In the genomic region with DNA sequence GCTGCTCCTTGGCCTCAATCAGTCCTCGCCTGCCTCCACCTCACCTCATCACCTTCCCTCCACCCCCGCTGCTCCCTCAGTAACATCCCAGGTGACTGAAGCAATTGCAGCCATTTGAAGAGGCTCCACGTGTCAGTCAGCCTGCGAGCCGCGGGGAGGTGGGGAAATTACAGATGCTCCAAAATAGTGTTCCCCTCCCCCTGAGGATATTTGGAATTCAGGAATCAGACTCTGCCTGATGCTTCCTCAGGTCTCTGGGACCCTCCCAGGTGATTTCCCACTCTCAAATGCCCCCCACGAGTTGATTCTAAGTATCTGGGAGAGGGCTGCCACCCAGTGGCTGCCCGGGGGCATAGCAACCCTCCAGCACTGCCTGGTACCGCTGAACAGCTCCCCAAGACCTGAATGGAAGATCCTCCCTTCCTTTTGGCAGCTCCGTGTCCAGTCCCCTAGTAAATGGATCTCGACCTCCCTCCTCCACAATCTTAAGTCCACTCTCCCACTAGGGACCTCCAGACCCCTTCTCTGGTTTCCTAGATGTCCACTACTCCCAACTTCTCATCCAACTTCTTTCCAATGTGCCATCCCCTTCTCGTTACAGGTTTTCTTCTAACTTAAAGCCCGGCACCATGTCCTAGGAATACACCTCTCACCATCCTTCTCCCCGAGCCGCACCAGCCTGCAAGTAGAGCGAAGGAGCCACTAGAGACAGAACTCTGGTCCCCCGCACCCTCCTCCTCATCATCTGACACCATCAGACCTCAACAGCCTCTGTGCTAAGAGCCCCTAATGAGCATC, we compare ENCODE assay signal across 8 cellular contexts. TPM values are rescaled to one million over a fixed set of nuclear protein-coding genes. Genes with fewer than 3 reads are reported as not detected.
DNase-seq lines count a peak whose midpoint lies in the region; ATAC-seq, FAIRE-seq and TF ChIP-seq lines count a peak whose summit lies in the region.

No MANE protein-coding gene starts in this region.

- TF ChIP-seq POLR2A in GM12878 (IDR thresholded peaks at IDR 0.05; ENCODE audit: low read depth, low read length): no peak

- 0 out of 2 replicates have a peak, but pooled peaks cover 4% of the 10 kb centered on the region for H3K4me1 ChIP-seq in GM12878 (ENCODE audit: control insufficient read depth, insufficient read depth, low read length)

- H3K27ac Mint-ChIP-seq in T-helper 1 cell treated with Interleukin-12 subunit alpha and Interleukin-12 subunit beta and Interleukin-4 antibody, amounts not matched to agents 30 μg/mL and 1 μg/mL, for 36 hours: peak overlapping the region; percentile 12

- RAD21 ChIA-PET in GM12878 (lab: Charles Lee; ENCODE audit: unreplicated experiment): interaction anchor here (0.7 to 4.1 kb wide), 7 partner anchors 9 to 123 kb away, joined by 3 to 31 read pairs (median 4); a partner anchor contains a TSS

- no peaks in the 10 kb centered on the region for H4K20me1 ChIP-seq in GM12878 (ENCODE audit: control insufficient read depth, insufficient read depth)

- no peaks in the 10 kb centered on the region for H3K9me3 ChIP-seq in GM12878 (replicated peaks; ENCODE audit: control insufficient read depth, insufficient read depth, low read length)

- H3K9me3 Mint-ChIP-seq in T-helper 1 cell treated with Interleukin-12 subunit alpha and Interleukin-12 subunit beta and Interleukin-4 antibody, amounts not matched to agents 30 μg/mL and 1 μg/mL, for 36 hours: no peaks in the 10 kb centered on the region

- TF ChIP-seq RAD21 in GM12878 (IDR thresholded peaks at IDR 0.05; ENCODE audit: insufficient read depth, low read depth, low read length): peak; percentile 79

- peak; percentile 3 for TF ChIP-seq CTCF in GM12801 (IDR thresholded peaks at IDR 0.05; ENCODE audit: extremely low read depth, insufficient read length)
- peak; percentile 96 for TF ChIP-seq CTCF in LNCAP (IDR thresholded peaks at IDR 0.05)
- peak; percentile 81 to 98 (median 96) for TF ChIP-seq CTCF in GM12878 (IDR thresholded peaks at IDR 0.05 in 2 of 3, conservative IDR thresholded peaks at IDR 0.05 in 1 of 3; ENCODE audit: control insufficient read depth in 2 of 3, extremely low read depth in 1 of 3, insufficient read depth in 1 of 3, low read depth in 3 of 3, low read length in 3 of 3)

- peaks cover 12 to 21% of the 10 kb centered on the region in 2 experiments; a peak in 3 of 4 replicates for H3K27me3 ChIP-seq in GM12878 (replicated peaks in 1 of 2; ENCODE audit: control insufficient read depth in 2 of 2, insufficient read depth in 2 of 2, low read length in 1 of 2)

- no peaks in the 10 kb centered on the region for H3K36me3 Mint-ChIP-seq in T-helper 1 cell treated with Interleukin-12 subunit alpha and Interleukin-12 subunit beta and Interleukin-4 antibody, amounts not matched to agents 30 μg/mL and 1 μg/mL, for 36 hours (ENCODE audit: low read depth)

- intact Hi-C loops in GM12878 (cut with micrococcal nuclease; ENCODE audit: unreplicated experiment): loop anchor here (1.0 to 10.0 kb wide), 3 partner anchors 17 to 191 kb away; no protein-coding TSS in a partner anchor

- H3K4me3 Mint-ChIP-seq in T-helper 1 cell treated with Interleukin-12 subunit alpha and Interleukin-12 subunit beta and Interleukin-4 antibody, amounts not matched to agents 30 μg/mL and 1 μg/mL, for 36 hours: peak overlapping the region; percentile 90

- H3K27ac ChIP-seq in GM12878 (ENCODE audit: control insufficient read depth, insufficient read depth): no peak overlapping the region

- ATAC-seq in GM12878 (peak; percentile 84), HG03571 (IDR thresholded peaks at IDR 0.05; ENCODE audit: unreplicated experiment) (no peak), GM18868 (IDR thresholded peaks at IDR 0.05; ENCODE audit: unreplicated experiment) (no peak)

- no peaks in the 10 kb centered on the region for H3K79me2 ChIP-seq in GM12878 (ENCODE audit: control insufficient read depth, insufficient read depth, low read length)

- no TSS peak for BruUV-seq in GM12878 (replicated peaks; lab: Mats Ljungman, UMichigan)

- under 1% methylated on average over 17 of the region's 17 CpGs for WGBS in GM12878 (ENCODE audit: insufficient coverage, insufficient replicate concordance, low lambda C conversion rate, missing lambda C conversion rate)

- peaks cover 30% of the 10 kb centered on the region for H3K4me1 Mint-ChIP-seq in T-helper 1 cell treated with Interleukin-12 subunit alpha and Interleukin-12 subunit beta and Interleukin-4 antibody, amounts not matched to agents 30 μg/mL and 1 μg/mL, for 36 hours (ENCODE audit: low read depth)

- POLR2A ChIA-PET in GM12878 (lab: Charles Lee): interaction anchor here (0.6 kb wide), 1 partner anchor 41 kb away, joined by 3 read pairs; no protein-coding TSS in a partner anchor

- peak overlapping the region; percentile 41 for H2AFZ ChIP-seq in GM12878 (ENCODE audit: control insufficient read depth, low read depth, low read length)

- DNase-seq in GM12878 (ENCODE audit: low read depth, low spot score): no peak
- DNase-seq in iPS-NIHi11 (ENCODE audit: low spot score): peak; percentile 79
- DNase-seq in stimulated activated CD4-positive, alpha-beta T cell treated with anti-CD3 and anti-CD28 coated beads, Interleukin-15, amount 100 ng/mL, for 1 hour (ENCODE audit: low read depth in 1 of 2, low spot score in 1 of 2): peak; percentile 36 to 51

- no peak overlapping the region for H3K4me3 ChIP-seq in GM12878

- CTCF ChIA-PET in GM12878 (lab: Yijun Ruan, JAX): interaction anchor here (0.6 to 5.0 kb wide), 27 partner anchors 8 to 436 kb away, joined by 3 to 73 read pairs (median 4); a partner anchor contains a TSS

- no peak for TF ChIP-seq EP300 in GM12878 (IDR thresholded peaks at IDR 0.05; ENCODE audit: borderline replicate concordance in 1 of 2, control insufficient read depth in 1 of 2, low read depth in 2 of 2, low read length in 2 of 2)

- SMC1A ChIA-PET in GM12878 (lab: Charles Lee; ENCODE audit: uncharacterized antibody, unreplicated experiment): interaction anchor here (0.9 to 3.3 kb wide), 9 partner anchors 9 to 233 kb away, joined by 3 to 25 read pairs (median 3); no protein-coding TSS in a partner anchor

- peak; percentile 18 for FAIRE-seq in GM12878 (lab: Jason Lieb, UNC)

- H3K36me3 ChIP-seq in GM12878 (ENCODE audit: control insufficient read depth in 2 of 2, insufficient read depth in 2 of 2, low read length in 1 of 2): no peaks in the 10 kb centered on the region

- in situ Hi-C loops in GM12878 (cut with MboI): no loop called here

- H3K4me2 ChIP-seq in GM12878 (ENCODE audit: control insufficient read depth, insufficient read depth): no peak overlapping the region

- no peak overlapping the region for H3K9ac ChIP-seq in GM12878 (ENCODE audit: control insufficient read depth, insufficient read depth, low read length)

- H3K27me3 Mint-ChIP-seq in T-helper 1 cell treated with Interleukin-12 subunit alpha and Interleukin-12 subunit beta and Interleukin-4 antibody, amounts not matched to agents 30 μg/mL and 1 μg/mL, for 36 hours (ENCODE audit: low read depth): peaks cover 65% of the 10 kb centered on the region

RNA-seq across cellular contexts. Expression of a gene that starts 1.4 kb away (rescaled TPM):
- 0.27 and 2.0 TPM in 2 replicates for total RNA-seq in GM12878 (2013; cell fraction: nucleolus; rRNA removed)
- total RNA-seq in GM12878 (2014; rRNA removed) (0.05 and 0.28 TPM in 2 replicates), GM12878 (2014; rRNA removed; fragmentation: Illumina TruSeq; extraction: Trizol) (not detected in 2 replicates), GM12878 (2021) (0.13 and 0.26 TPM in 2 replicates)
- 0.22 TPM for polyA plus RNA-seq in GM12878 (2011; ENCODE audit: low read depth)
- polyA plus RNA-seq in GM12878 (2011; rRNA removed) (0.14 and 0.27 TPM in 2 replicates), GM12878 (2014; fragmentation: Illumina TruSeq; extraction: Trizol) (0.08 and 0.09 TPM in 2 replicates), GM12878 (2014; fragmentation: Nextera tagmentation; extraction: Ambion mirVana) (under 1 TPM in 1 of 2 experiments, not detected in 1; 0.02 TPM), GM12878 (2014; rRNA removed) (0.01 and 0.15 TPM in 2 replicates), GM12878 (2016; fragmentation: Nextera tagmentation; extraction: Ambion mirVana) (not detected)
- 0.18 and 0.22 TPM in 2 replicates for polyA plus RNA-seq in GM12878 (2011; cell fraction: cytosol; rRNA removed)
- 0.50 and 1.1 TPM in 2 replicates for polyA plus RNA-seq in GM12878 (2011; cell fraction: nucleus; rRNA removed)
- polyA plus RNA-seq in GM12878 (2012): 0.42 and 0.83 TPM in 2 replicates
- polyA minus RNA-seq in GM12878 (2011; rRNA and poly(A)+ RNA removed): 0.05 and 0.22 TPM in 2 replicates
- polyA minus RNA-seq in GM12878 (2011; cell fraction: cytosol; rRNA and poly(A)+ RNA removed): 0.42 TPM in 1 of 2 replicates, not detected in the other
- polyA minus RNA-seq in GM12878 (2011; cell fraction: nucleus; rRNA and poly(A)+ RNA removed): 0.36 TPM in 1 of 2 replicates, not detected in the other

RNA-seq across cellular contexts. Expression of a gene that starts 29.1 kb away (rescaled TPM):
- 61.2 and 62.7 TPM in 2 replicates for total RNA-seq in GM12878 (2013; cell fraction: nucleolus; rRNA removed)
- total RNA-seq in GM12878 (2014; rRNA removed) (83.2 and 90.4 TPM in 2 replicates), GM12878 (2014; rRNA removed; fragmentation: Illumina TruSeq; extraction: Trizol) (46.6 and 51.7 TPM in 2 replicates), GM12878 (2021) (78.7 and 90.1 TPM in 2 replicates)
- 36.1 TPM for polyA plus RNA-seq in GM12878 (2011; ENCODE audit: low read depth)
- polyA plus RNA-seq in GM12878 (2011; rRNA removed) (38.7 and 67.2 TPM in 2 replicates), GM12878 (2014; fragmentation: Illumina TruSeq; extraction: Trizol) (92.4 and 96.2 TPM in 2 replicates), GM12878 (2014; fragmentation: Nextera tagmentation; extraction: Ambion mirVana) (1 to 10 TPM; 1.4 to 2.9 TPM), GM12878 (2014; rRNA removed) (66.1 and 97.4 TPM in 2 replicates), GM12878 (2016; fragmentation: Nextera tagmentation; extraction: Ambion mirVana) (10 to 100 TPM; 12.6 to 13.4 TPM)
- 62.2 and 64.3 TPM in 2 replicates for polyA plus RNA-seq in GM12878 (2011; cell fraction: cytosol; rRNA removed)
- polyA plus RNA-seq in GM12878 (2011; cell fraction: nucleus; rRNA removed): 90.5 and 98.2 TPM in 2 replicates
- polyA plus RNA-seq in GM12878 (2012): 38.5 and 44.3 TPM in 2 replicates
- polyA minus RNA-seq in GM12878 (2011; rRNA and poly(A)+ RNA removed): 62.7 and 66.1 TPM in 2 replicates
- polyA minus RNA-seq in GM12878 (2011; cell fraction: cytosol; rRNA and poly(A)+ RNA removed): 36.5 and 40.9 TPM in 2 replicates
- 26.4 and 43.6 TPM in 2 replicates for polyA minus RNA-seq in GM12878 (2011; cell fraction: nucleus; rRNA and poly(A)+ RNA removed)

RNA-seq across cellular contexts. Expression of a gene that starts 30.7 kb away (rescaled TPM):
- total RNA-seq in GM12878 (2013; cell fraction: nucleolus; rRNA removed): 34.4 and 36.1 TPM in 2 replicates
- total RNA-seq in GM12878 (2014; rRNA removed): 68.3 and 76.5 TPM in 2 replicates
- total RNA-seq in GM12878 (2014; rRNA removed; fragmentation: Illumina TruSeq; extraction: Trizol): 74.2 and 75.9 TPM in 2 replicates
- total RNA-seq in GM12878 (2021): 87.9 and 95.5 TPM in 2 replicates
- polyA plus RNA-seq in GM12878 (2011; ENCODE audit: low read depth): 35.7 TPM
- polyA plus RNA-seq in GM12878 (2011; rRNA removed): 86.0 and 113 TPM in 2 replicates
- polyA plus RNA-seq in GM12878 (2011; cell fraction: cytosol; rRNA removed): 63.5 and 77.2 TPM in 2 replicates
- 56.9 and 65.6 TPM in 2 replicates for polyA plus RNA-seq in GM12878 (2011; cell fraction: nucleus; rRNA removed)
- 39.2 and 48.7 TPM in 2 replicates for polyA plus RNA-seq in GM12878 (2012)
- 82.0 and 93.1 TPM in 2 replicates for polyA plus RNA-seq in GM12878 (2014; fragmentation: Illumina TruSeq; extraction: Trizol)
- polyA plus RNA-seq in GM12878 (2014; fragmentation: Nextera tagmentation; extraction: Ambion mirVana): 10 to 100 TPM; 32.4 to 40.7 TPM
- 47.3 and 59.2 TPM in 2 replicates for polyA plus RNA-seq in GM12878 (2014; rRNA removed)
- 10 to 100 TPM; 78.2 TPM for polyA plus RNA-seq in GM12878 (2016; fragmentation: Nextera tagmentation; extraction: Ambion mirVana)
- polyA minus RNA-seq in GM12878 (2011; rRNA and poly(A)+ RNA removed): 116 and 120 TPM in 2 replicates
- polyA minus RNA-seq in GM12878 (2011; cell fraction: cytosol; rRNA and poly(A)+ RNA removed): 34.5 and 45.3 TPM in 2 replicates
- 26.7 and 32.1 TPM in 2 replicates for polyA minus RNA-seq in GM12878 (2011; cell fraction: nucleus; rRNA and poly(A)+ RNA removed)

RNA-seq across cellular contexts. Expression of a gene that starts 47.8 kb away (rescaled TPM):
- total RNA-seq in GM12878 (2013; cell fraction: nucleolus; rRNA removed): 0.76 and 1.9 TPM in 2 replicates
- total RNA-seq in GM12878 (2014; rRNA removed): 0.11 and 0.23 TPM in 2 replicates
- 0.05 and 0.22 TPM in 2 replicates for total RNA-seq in GM12878 (2014; rRNA removed; fragmentation: Illumina TruSeq; extraction: Trizol)
- 0.19 and 0.26 TPM in 2 replicates for total RNA-seq in GM12878 (2021)
- polyA plus RNA-seq in GM12878 (2011; ENCODE audit: low read depth): 0.17 TPM
- polyA plus RNA-seq in GM12878 (2011; rRNA removed): 0.23 and 0.61 TPM in 2 replicates
- polyA plus RNA-seq in GM12878 (2011; cell fraction: cytosol; rRNA removed): 0.24 and 0.52 TPM in 2 replicates
- 1.7 and 2.5 TPM in 2 replicates for polyA plus RNA-seq in GM12878 (2011; cell fraction: nucleus; rRNA removed)
- 0.29 and 0.30 TPM in 2 replicates for polyA plus RNA-seq in GM12878 (2012)
- polyA plus RNA-seq in GM12878 (2014; fragmentation: Illumina TruSeq; extraction: Trizol): 0.13 and 0.49 TPM in 2 replicates
- under 1 TPM in 1 of 2 experiments, not detected in 1; 0.04 TPM for polyA plus RNA-seq in GM12878 (2014; fragmentation: Nextera tagmentation; extraction: Ambion mirVana)
- polyA plus RNA-seq in GM12878 (2014; rRNA removed): 0.27 and 0.63 TPM in 2 replicates
- under 1 TPM; 0.30 to 0.48 TPM for polyA plus RNA-seq in GM12878 (2016; fragmentation: Nextera tagmentation; extraction: Ambion mirVana)
- 0.37 and 0.62 TPM in 2 replicates for polyA minus RNA-seq in GM12878 (2011; rRNA and poly(A)+ RNA removed)
- not detected in 2 replicates for polyA minus RNA-seq in GM12878 (2011; cell fraction: cytosol; rRNA and poly(A)+ RNA removed)
- 0.60 and 1.4 TPM in 2 replicates for polyA minus RNA-seq in GM12878 (2011; cell fraction: nucleus; rRNA and poly(A)+ RNA removed)

RNA-seq across cellular contexts. Expression of a gene that starts 56.0 kb away (rescaled TPM):
- 6.5 and 7.3 TPM in 2 replicates for total RNA-seq in GM12878 (2013; cell fraction: nucleolus; rRNA removed)
- total RNA-seq in GM12878 (2014; rRNA removed): 73.1 and 82.0 TPM in 2 replicates
- 44.6 and 45.3 TPM in 2 replicates for total RNA-seq in GM12878 (2014; rRNA removed; fragmentation: Illumina TruSeq; extraction: Trizol)
- total RNA-seq in GM12878 (2021): 56.1 and 58.0 TPM in 2 replicates
- polyA plus RNA-seq in GM12878 (2011; ENCODE audit: low read depth): 77.7 TPM
- polyA plus RNA-seq in GM12878 (2011; rRNA removed): 97.8 and 140 TPM in 2 replicates
- 154 and 175 TPM in 2 replicates for polyA plus RNA-seq in GM12878 (2011; cell fraction: cytosol; rRNA removed)
- polyA plus RNA-seq in GM12878 (2011; cell fraction: nucleus; rRNA removed): 44.1 and 56.7 TPM in 2 replicates
- 61.5 and 76.0 TPM in 2 replicates for polyA plus RNA-seq in GM12878 (2012)
- 37.6 and 51.7 TPM in 2 replicates for polyA plus RNA-seq in GM12878 (2014; fragmentation: Illumina TruSeq; extraction: Trizol)
- 100 to 1,000 TPM; 323 to 361 TPM for polyA plus RNA-seq in GM12878 (2014; fragmentation: Nextera tagmentation; extraction: Ambion mirVana)
- 99.8 and 109 TPM in 2 replicates for polyA plus RNA-seq in GM12878 (2014; rRNA removed)
- 100 to 1,000 TPM; 181 to 187 TPM for polyA plus RNA-seq in GM12878 (2016; fragmentation: Nextera tagmentation; extraction: Ambion mirVana)
- 34.3 and 45.1 TPM in 2 replicates for polyA minus RNA-seq in GM12878 (2011; rRNA and poly(A)+ RNA removed)
- polyA minus RNA-seq in GM12878 (2011; cell fraction: cytosol; rRNA and poly(A)+ RNA removed): 9.5 and 17.9 TPM in 2 replicates
- polyA minus RNA-seq in GM12878 (2011; cell fraction: nucleus; rRNA and poly(A)+ RNA removed): 9.9 and 23.6 TPM in 2 replicates

Comparison
In these comparisons a context has a peak if more than half of its experiments do, and no peak if none do; other contexts are left out.
1. CTCF ChIP-seq: peak in every context shown above with its lines; median percentile 96 in LNCAP; 96 in GM12878; 3 in GM12801.